15 cellular contexts compared by ENCODE assay signal in genomic region chr14:104496095-104496494, GRCh38.
DNase-seq lines count a peak whose midpoint lies in the region; TF ChIP-seq lines count a peak whose summit lies in the region.
"Had no signal": no experiment of that assay in that cellular context is flagged by ENCODE, and none has a peak within 500 bp of the region (broad histone marks: within the 10 kb centered on the region; RNA-seq: fewer than 3 reads in every experiment).

No MANE protein-coding gene starts in this region.

- no peaks in the 10 kb centered on the region for H3K23me2 ChIP-seq in H9 (ENCODE audit: insufficient read length, low read depth, low read length, poor library complexity, severe bottlenecking)

- no peak overlapping the region for H2AK5ac ChIP-seq in H9 (ENCODE audit: insufficient read length, low read length)

- H3K79me1 ChIP-seq in H9 (ENCODE audit: insufficient read depth, low read depth, low read length, poor library complexity, severe bottlenecking) = no peaks in the 10 kb centered on the region

- H2BK20ac ChIP-seq in H9 (ENCODE audit: low read depth, low read length, poor library complexity, severe bottlenecking) = no peak overlapping the region

- H3K9me3 Mint-ChIP-seq in H9 = peaks cover 2 to 5% of the 10 kb centered on the region in 2 experiments
- H3K9me3 Mint-ChIP-seq in endodermal cell = peaks cover 13% of the 10 kb centered on the region
- H3K9me3 Mint-ChIP-seq in progenitor cell of endocrine pancreas (ENCODE audit: low read depth) = peaks cover 8% of the 10 kb centered on the region

- no peak overlapping the region for H4K5ac ChIP-seq in H9 (ENCODE audit: insufficient read length, low read depth, low read length)

- H3K27ac ChIP-seq in H9 (ENCODE audit: insufficient read length, low read depth, low read length) = no peak overlapping the region
- no peak overlapping the region for H3K27ac ChIP-seq in endodermal cell (ENCODE audit: low read depth, low read length)
- no peak overlapping the region for H3K27ac ChIP-seq in WERI-Rb-1

- no peak overlapping the region for H3K27ac Mint-ChIP-seq in H9
- no peak overlapping the region for H3K27ac Mint-ChIP-seq in endodermal cell
- H3K27ac Mint-ChIP-seq in progenitor cell of endocrine pancreas = no peak overlapping the region
- H3K27ac Mint-ChIP-seq: CD4-positive, CD25-positive, alpha-beta regulatory T cell; CD8-positive, alpha-beta memory T cell had no signal

- H3K4me1 Mint-ChIP-seq in H9 (no peaks in the 10 kb centered on the region), endodermal cell (no peaks in the 10 kb centered on the region), progenitor cell of endocrine pancreas (ENCODE audit: low read depth) (no peaks in the 10 kb centered on the region)
- H3K4me1 Mint-ChIP-seq: CD4-positive, CD25-positive, alpha-beta regulatory T cell had no signal

- DNase-seq in H9 (peak; percentile 8), MV-4-11 (lab: John Stamatoyannopoulos, UW) (peak; percentile 67), endodermal cell (peak; percentile 12), progenitor cell of endocrine pancreas (ENCODE audit: low spot score, unreplicated experiment) (peak; percentile 6), DMS153 treated with DMSO at 0.1 percent for 48 hours (lab: John Stamatoyannopoulos, UW; ENCODE audit: unreplicated experiment) (no peak), WERI-Rb-1 (no peak), HCEC 1CT (no peak)
- DNase-seq: ACHN; BE2C; C1 segment of cervical spinal cord; CD4-positive, CD25-positive, alpha-beta regulatory T cell; CD8-positive, alpha-beta memory T cell; COR-L47; DMS 273 treated with DMSO at 0.1 percent for 48 hours had no signal

- no peak overlapping the region for H3K14ac ChIP-seq in H9 (ENCODE audit: insufficient read depth, low read length)

- H3K18ac ChIP-seq in H9 (ENCODE audit: insufficient read length, low read depth, low read length) = no peak overlapping the region

- no peak overlapping the region for H3K9ac ChIP-seq in H9 (ENCODE audit: extremely low read depth, insufficient read length, low read length)
- no peak overlapping the region for H3K9ac ChIP-seq in endodermal cell (ENCODE audit: extremely low read depth, low read length, poor library complexity, severe bottlenecking)

- TF ChIP-seq CTCF in H9 (conservative IDR thresholded peaks at IDR 0.05) = no peak
- TF ChIP-seq CTCF in endodermal cell (conservative IDR thresholded peaks at IDR 0.05) = no peak
- no peak for TF ChIP-seq CTCF in progenitor cell of endocrine pancreas (IDR thresholded peaks at IDR 0.05; ENCODE audit: unreplicated experiment)
- no peak for TF ChIP-seq CTCF in WERI-Rb-1 (IDR thresholded peaks at IDR 0.05; ENCODE audit: low read depth, low read length)

- H3K4ac ChIP-seq in H9 (ENCODE audit: low read depth, low read length) = no peak overlapping the region

- H3K36me3 ChIP-seq in endodermal cell (ENCODE audit: control insufficient read depth, insufficient read depth, low read length) (no peaks in the 10 kb centered on the region), WERI-Rb-1 (no peaks in the 10 kb centered on the region)
- H3K36me3 ChIP-seq: BE2C, HAP-1 had no signal

- H3K4me2 ChIP-seq in H9 (ENCODE audit: insufficient read depth, insufficient read length, low read length) = no peak overlapping the region

- no peak overlapping the region for H4K8ac ChIP-seq in H9 (replicated peaks; ENCODE audit: insufficient read length, low read depth, low read length)

- no peak overlapping the region for H3T11ph ChIP-seq in H9 (ENCODE audit: low read length)

- no peak overlapping the region for H2BK5ac ChIP-seq in H9 (ENCODE audit: insufficient read length, low read length)

- H3K4me3 Mint-ChIP-seq in H9 (no peak overlapping the region), endodermal cell (no peak overlapping the region), progenitor cell of endocrine pancreas (ENCODE audit: low read depth) (no peak overlapping the region)
- H3K4me3 Mint-ChIP-seq: CD4-positive, CD25-positive, alpha-beta regulatory T cell had no signal

- H3K79me2 ChIP-seq in H9 (ENCODE audit: insufficient read depth, low read length) = no peaks in the 10 kb centered on the region

- H3K36me3 Mint-ChIP-seq in H9 (ENCODE audit: insufficient read depth in 1 of 3, low read depth in 3 of 3) (0 out of 7 replicates have a peak, but pooled peaks cover 0 to 4% (median 0%) of the 10 kb centered on the region in 3 experiments), endodermal cell (ENCODE audit: low read depth) (no peaks in the 10 kb centered on the region), progenitor cell of endocrine pancreas (ENCODE audit: insufficient read depth) (no peaks in the 10 kb centered on the region)
- H3K36me3 Mint-ChIP-seq: CD4-positive, CD25-positive, alpha-beta regulatory T cell had no signal

- no peaks in the 10 kb centered on the region for H3K27me3 ChIP-seq in H9 (ENCODE audit: insufficient read depth, low read length)
- no peaks in the 10 kb centered on the region for H3K27me3 ChIP-seq in endodermal cell (ENCODE audit: control insufficient read depth, insufficient read depth, low read length, poor library complexity, severe bottlenecking)
- H3K27me3 ChIP-seq in WERI-Rb-1 (ENCODE audit: insufficient read depth, low read depth, severe bottlenecking) = no peaks in the 10 kb centered on the region
- H3K27me3 ChIP-seq: BE2C had no signal

- H2BK12ac ChIP-seq in H9 (ENCODE audit: insufficient read length, low read depth, low read length) = no peak overlapping the region

- peaks cover 7% of the 10 kb centered on the region for H3K27me3 Mint-ChIP-seq in H9 (ENCODE audit: low read depth)
- peaks cover 9% of the 10 kb centered on the region for H3K27me3 Mint-ChIP-seq in endodermal cell (ENCODE audit: insufficient read depth)
- peaks cover 16% of the 10 kb centered on the region for H3K27me3 Mint-ChIP-seq in progenitor cell of endocrine pancreas

- no peak overlapping the region for H3K56ac ChIP-seq in H9 (ENCODE audit: insufficient read length, low read depth, low read length)

- no peak overlapping the region for H3K4me3 ChIP-seq in endodermal cell (ENCODE audit: low read length)
- no peak overlapping the region for H3K4me3 ChIP-seq in WERI-Rb-1 (ENCODE audit: low read depth, low read length)
- H3K4me3 ChIP-seq: HAP-1 had no signal

- no peak overlapping the region for H4K91ac ChIP-seq in H9 (ENCODE audit: insufficient read length, low read depth, low read length)

- H3K9me3 ChIP-seq in H9 (ENCODE audit: control insufficient read depth, low read depth, low read length) = no peaks in the 10 kb centered on the region
- H3K9me3 ChIP-seq in endodermal cell (ENCODE audit: control insufficient read depth, low read length) = peaks cover 18% of the 10 kb centered on the region
- no peaks in the 10 kb centered on the region for H3K9me3 ChIP-seq in WERI-Rb-1 (ENCODE audit: severe bottlenecking)
- H3K9me3 ChIP-seq: BE2C, HAP-1 had no signal

- H2BK120ac ChIP-seq in H9 (ENCODE audit: low read depth, low read length, poor library complexity, severe bottlenecking) = no peak overlapping the region

- H3K23ac ChIP-seq in H9 (ENCODE audit: insufficient read length, low read depth, low read length) = no peak overlapping the region

- H4K20me1 ChIP-seq in H9 (ENCODE audit: control insufficient read depth, insufficient read depth, insufficient read length) = no peaks in the 10 kb centered on the region

- no CpG with 5 or more reads among the region's 6 CpGs for WGBS in H9 (ENCODE audit: extremely low coverage, insufficient read length, low lambda C conversion rate)
- 86 to 93% methylated on average over 2 to 6 of the region's 6 CpGs for WGBS in endodermal cell (ENCODE audit: insufficient coverage in 1 of 2, insufficient read length in 1 of 2), 2 experiments

- no peak overlapping the region for H2AFZ ChIP-seq in H9 (ENCODE audit: low read length)

- H3K4me1 ChIP-seq in H9 (ENCODE audit: insufficient read depth, low read length) (no peaks in the 10 kb centered on the region), endodermal cell (ENCODE audit: control insufficient read depth, insufficient read depth, low read length) (no peaks in the 10 kb centered on the region)
- H3K4me1 ChIP-seq: BE2C, HAP-1 had no signal

- no peak overlapping the region for H2BK15ac ChIP-seq in H9 (ENCODE audit: low read depth, low read length)

Comparison
In these comparisons a context has a peak if more than half of its experiments do, and no peak if none do; other contexts are left out.
1. DNase-seq: peak in H9 (single experiment), MV-4-11 (single experiment), endodermal cell (single experiment) and progenitor cell of endocrine pancreas (single experiment); none in DMS153 treated with DMSO at 0.1 percent for 48 hours (single experiment), WERI-Rb-1 (single experiment) and HCEC 1CT (single experiment).